ENCODE assay signal across 15 cellular contexts in the genomic region with DNA sequence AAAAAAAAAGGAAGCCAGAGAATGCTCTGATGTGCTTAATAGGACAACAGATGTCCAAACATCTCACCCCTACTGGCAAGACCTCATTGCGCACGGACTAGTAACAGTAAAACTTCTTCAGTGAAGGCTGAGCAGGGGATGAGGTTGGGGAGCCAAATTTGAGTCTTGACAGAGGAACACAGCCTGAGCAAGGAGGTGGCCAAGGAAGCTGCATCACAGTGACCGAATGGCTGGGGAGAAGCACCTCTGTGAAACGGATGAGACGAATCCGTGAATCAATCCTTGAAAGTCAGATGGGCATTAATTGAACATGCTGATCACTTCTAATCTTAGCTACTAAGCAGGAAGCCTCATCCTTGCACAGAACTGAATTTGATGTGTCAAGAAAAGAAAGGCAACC.
"Had no signal": no experiment of that assay in that cellular context is flagged by ENCODE, and none has a peak within 500 bp of the region (broad histone marks: within the 10 kb centered on the region; RNA-seq: fewer than 3 reads in every experiment).

No MANE protein-coding gene starts in this region.

- H3K27me3 ChIP-seq: body of pancreas, pancreas, thyroid gland had no signal

- H3K36me3 ChIP-seq: pancreas had no signal

- H3K4me1 ChIP-seq: pancreas had no signal

- DNase-seq: activated B cell treated with CpG ODN at 0.5 μM for 24 hours; activated CD4-positive, alpha-beta T cell treated with anti-CD3 and anti-CD28 coated beads, Interleukin-2, amount 10 ng/mL, durations not matched to agents 24 days and 14 days; activated naive CD4-positive, alpha-beta T cell treated with anti-CD3 and anti-CD28 coated beads, Interleukin-2, amount 10 ng/mL, durations not matched to agents 7 days and 5 days; body of pancreas; hippocampal formation; kidney glomerular epithelial cell; nephron progenitor cell; pancreas; SHP77; stimulated activated CD4-positive, alpha-beta T cell treated with anti-CD3 and anti-CD28 coated beads, Interleukin-15, amount 100 ng/mL, for 24 hours; stimulated activated CD4-positive, alpha-beta T cell treated with anti-CD3 and anti-CD28 coated beads, Interleukin-4, amount 100 ng/mL, for 4 hours; thyroid gland had no signal

- H3K27ac Mint-ChIP-seq: activated B cell treated with CpG ODN at 0.5 μM for 24 hours; activated CD4-positive, alpha-beta T cell treated with anti-CD3 and anti-CD28 coated beads, Interleukin-2, amount 10 ng/mL, durations not matched to agents 24 days and 14 days; activated naive CD4-positive, alpha-beta T cell treated with anti-CD3 and anti-CD28 coated beads, Interleukin-2, amount 10 ng/mL, durations not matched to agents 7 days and 5 days; activated T-helper 17 cell treated with anti-CD3 and anti-CD28 coated beads, Interleukin-2, amount 50 U/mL, for 72 hours; nephron progenitor cell; T-helper 1 cell treated with Interleukin-12 subunit alpha and Interleukin-12 subunit beta and Interleukin-4 antibody, amounts not matched to agents 30 μg/mL and 1 μg/mL, for 36 hours had no signal

- H3K36me3 Mint-ChIP-seq: activated naive CD4-positive, alpha-beta T cell treated with anti-CD3 and anti-CD28 coated beads, Interleukin-2, amount 10 ng/mL, durations not matched to agents 7 days and 5 days had no signal

- H3K4me1 Mint-ChIP-seq: activated B cell treated with CpG ODN at 0.5 μM for 24 hours; activated CD4-positive, alpha-beta T cell treated with anti-CD3 and anti-CD28 coated beads, Interleukin-2, amount 10 ng/mL, durations not matched to agents 24 days and 14 days had no signal

- H3K27me3 Mint-ChIP-seq: activated B cell treated with CpG ODN at 0.5 μM for 24 hours; activated CD4-positive, alpha-beta T cell treated with anti-CD3 and anti-CD28 coated beads, Interleukin-2, amount 10 ng/mL, durations not matched to agents 24 days and 14 days; activated T-helper 17 cell treated with anti-CD3 and anti-CD28 coated beads, Interleukin-2, amount 50 U/mL, for 72 hours had no signal

- H3K9me3 ChIP-seq: body of pancreas, pancreas, thyroid gland had no signal

- H3K4me3 ChIP-seq: body of pancreas, pancreas, thyroid gland had no signal

- H3K4me3 Mint-ChIP-seq: activated B cell treated with CpG ODN at 0.5 μM for 24 hours; activated CD4-positive, alpha-beta T cell treated with anti-CD3 and anti-CD28 coated beads, Interleukin-2, amount 10 ng/mL, durations not matched to agents 24 days and 14 days; activated naive CD4-positive, alpha-beta T cell treated with anti-CD3 and anti-CD28 coated beads, Interleukin-2, amount 10 ng/mL, durations not matched to agents 7 days and 5 days; activated T-helper 17 cell treated with anti-CD3 and anti-CD28 coated beads, Interleukin-2, amount 50 U/mL, for 72 hours; nephron progenitor cell; T-helper 1 cell treated with Interleukin-12 subunit alpha and Interleukin-12 subunit beta and Interleukin-4 antibody, amounts not matched to agents 30 μg/mL and 1 μg/mL, for 36 hours had no signal

- H3K9me3 Mint-ChIP-seq: activated B cell treated with CpG ODN at 0.5 μM for 24 hours; activated CD4-positive, alpha-beta T cell treated with anti-CD3 and anti-CD28 coated beads, Interleukin-2, amount 10 ng/mL, durations not matched to agents 24 days and 14 days; activated naive CD4-positive, alpha-beta T cell treated with anti-CD3 and anti-CD28 coated beads, Interleukin-2, amount 10 ng/mL, durations not matched to agents 7 days and 5 days; activated T-helper 17 cell treated with anti-CD3 and anti-CD28 coated beads, Interleukin-2, amount 50 U/mL, for 72 hours; T-helper 1 cell treated with Interleukin-12 subunit alpha and Interleukin-12 subunit beta and Interleukin-4 antibody, amounts not matched to agents 30 μg/mL and 1 μg/mL, for 36 hours had no signal

- ATAC-seq: activated T-helper 17 cell treated with anti-CD3 and anti-CD28 coated beads, Interleukin-2, amount 50 U/mL, for 72 hours; body of pancreas; SK-N-SH treated with all-trans-retinoic acid at 6 μM for 48 hours had no signal
